19 cellular contexts compared by ENCODE assay signal in genomic region chr16:3755249-3755648, GRCh38.
"Had no signal": no experiment of that assay in that cellular context is flagged by ENCODE, and none has a peak within 500 bp of the region (broad histone marks: within the 10 kb centered on the region; RNA-seq: fewer than 3 reads in every experiment).

No MANE protein-coding gene starts in this region.

- H3K4me2 ChIP-seq: neural progenitor cell had no signal

- H3K4me1 Mint-ChIP-seq: mesothelial cell of epicardium, neural progenitor cell had no signal

- H3K36me3 ChIP-seq: ovary had no signal

- H3K4me3 Mint-ChIP-seq: mesothelial cell of epicardium; natural killer cell; neural progenitor cell; stimulated activated effector memory CD8-positive, alpha-beta T cell treated with anti-CD3 and anti-CD28 coated beads, Interleukin-12 subunit alpha, Interleukin-12 subunit beta, amount 100 ng/mL, for 72 hours had no signal

- H3K27ac ChIP-seq: foreskin keratinocyte, neural progenitor cell, ovary, stomach, thoracic aorta had no signal

- H2AFZ ChIP-seq: neural progenitor cell had no signal

- H3K9me3 ChIP-seq: ovary, stomach, thoracic aorta, transverse colon had no signal

- H3K27ac Mint-ChIP-seq: mesothelial cell of epicardium; neural progenitor cell; stimulated activated effector memory CD8-positive, alpha-beta T cell treated with anti-CD3 and anti-CD28 coated beads, Interleukin-12 subunit alpha, Interleukin-12 subunit beta, amount 100 ng/mL, for 72 hours had no signal

- H3K4me1 ChIP-seq: foreskin keratinocyte, neural progenitor cell, transverse colon had no signal

- H3K27me3 ChIP-seq: foreskin keratinocyte, neural progenitor cell, ovary, stomach, transverse colon had no signal

- H3K9ac ChIP-seq: neural progenitor cell had no signal

- H3K9me3 Mint-ChIP-seq: mesothelial cell of epicardium; natural killer cell; neural progenitor cell; stimulated activated effector memory CD8-positive, alpha-beta T cell treated with anti-CD3 and anti-CD28 coated beads, Interleukin-12 subunit alpha, Interleukin-12 subunit beta, amount 100 ng/mL, for 72 hours had no signal

- H3K4me3 ChIP-seq: neural progenitor cell, ovary, stomach, thoracic aorta, transverse colon had no signal

- ATAC-seq: foreskin keratinocyte; natural killer cell; right cardiac atrium; stimulated activated effector memory CD8-positive, alpha-beta T cell treated with anti-CD3 and anti-CD28 coated beads, Interleukin-12 subunit alpha, Interleukin-12 subunit beta, amount 100 ng/mL, for 72 hours had no signal

- DNase-seq: caudate nucleus; effector memory CD4-positive, alpha-beta T cell; erythroblast; foreskin keratinocyte; kidney; mammary epithelial cell; natural killer cell; nucleus accumbens; ovary; right cardiac atrium; stimulated activated CD4-positive, alpha-beta T cell treated with anti-CD3 and anti-CD28 coated beads, Interleukin-4, amount 100 ng/mL, for 1 hour; stimulated activated CD8-positive, alpha-beta memory T cell treated with anti-CD3 and anti-CD28 coated beads, Interleukin-4, amount 100 ng/mL, for 48 hours; stomach; substantia nigra; transverse colon had no signal

- H3K36me3 Mint-ChIP-seq: natural killer cell had no signal
